Comparison of ENCODE assay signal across 15 cellular contexts in the genomic region with DNA sequence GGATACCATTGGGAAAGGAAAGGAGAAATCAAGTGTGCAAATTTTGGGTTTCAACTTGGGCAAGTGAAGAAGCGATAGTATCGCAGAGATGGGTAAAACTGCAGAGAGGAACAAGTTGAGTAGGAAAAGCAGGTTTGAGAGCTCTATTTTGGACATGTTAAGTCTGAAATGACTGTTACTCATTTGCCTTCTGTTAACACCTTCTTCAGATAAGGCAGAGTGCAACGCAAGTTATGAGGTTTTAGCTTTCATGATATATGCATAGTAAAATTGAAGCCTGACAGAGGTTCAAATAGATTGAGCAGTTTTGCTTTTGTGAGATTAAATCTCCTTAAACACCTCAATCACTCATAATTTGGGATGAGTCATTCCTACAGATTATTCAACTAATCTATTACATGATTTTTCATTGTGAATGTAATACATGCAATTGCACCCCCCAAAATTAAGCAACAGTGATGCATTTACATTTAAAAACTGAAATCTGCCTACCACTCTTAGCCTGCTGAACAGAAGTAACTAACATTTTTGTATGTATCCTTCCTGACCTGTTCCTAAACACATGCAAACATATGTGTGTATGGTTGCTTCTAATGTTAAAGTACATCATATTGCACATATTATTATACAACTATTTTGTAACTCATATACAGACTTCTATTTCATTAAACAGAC.
A peak's percentile ranks its signal among the peaks of the same experiment; 100 is the strongest.
DNase-seq lines count a peak whose midpoint lies in the region; ATAC-seq and TF ChIP-seq lines count a peak whose summit lies in the region.
"Had no signal": no experiment of that assay in that cellular context is flagged by ENCODE, and none has a peak within 500 bp of the region (broad histone marks: within the 10 kb centered on the region; RNA-seq: fewer than 3 reads in every experiment).

No MANE protein-coding gene starts in this region.

- no peak overlapping the region for H3K4me3 Mint-ChIP-seq in activated T-cell treated with anti-CD3 and anti-CD28 coated beads, Interleukin-2, amount 50 U/mL, for 24 hours
- no peak overlapping the region for H3K4me3 Mint-ChIP-seq in stimulated activated naive CD8-positive, alpha-beta T cell treated with anti-CD3 and anti-CD28 coated beads, Interleukin-15, Interleukin-2, amounts not matched to agents 100 ng/mL and 50 ng/mL, for 24 hours
- H3K4me3 Mint-ChIP-seq: neural crest cell had no signal

- no peak for DNase-seq in activated T-cell treated with anti-CD3 and anti-CD28 coated beads, Interleukin-2, amount 50 U/mL, for 24 hours
- DNase-seq in activated T-cell treated with anti-CD3 and anti-CD28 coated beads, Interleukin-2, amount 50 U/mL, for 1 hour, result no peak
- DNase-seq in NCI-H187 (lab: John Stamatoyannopoulos, UW), result no peak
- DNase-seq in effector memory CD4-positive, alpha-beta T cell, result no peak
- no peak for DNase-seq in left lung
- DNase-seq: DMS79 treated with DMSO at 0.1 percent for 48 hours; esophagus squamous epithelium; NCI-H2081 treated with DMSO at 0.1 percent for 48 hours; Right ventricle myocardium superior; stimulated activated CD4-positive, alpha-beta T cell treated with anti-CD3 and anti-CD28 coated beads, Interleukin-4, amount 100 ng/mL, for 1 hour; thyroid gland had no signal

- peaks cover 14% of the 10 kb centered on the region for H3K9me3 Mint-ChIP-seq in activated T-cell treated with anti-CD3 and anti-CD28 coated beads, Interleukin-2, amount 50 U/mL, for 24 hours
- peaks cover 19% of the 10 kb centered on the region for H3K9me3 Mint-ChIP-seq in stimulated activated naive CD8-positive, alpha-beta T cell treated with anti-CD3 and anti-CD28 coated beads, Interleukin-15, Interleukin-2, amounts not matched to agents 100 ng/mL and 50 ng/mL, for 24 hours

- no peak overlapping the region for H3K27ac ChIP-seq in effector memory CD4-positive, alpha-beta T cell (ENCODE audit: insufficient read depth, low read length, poor library complexity, severe bottlenecking)
- H3K27ac ChIP-seq in left lung, result peak overlapping the region in 1 of 2 donors; percentile 10
- H3K27ac ChIP-seq: esophagus squamous epithelium, thyroid gland had no signal

- H3K4me1 ChIP-seq in effector memory CD4-positive, alpha-beta T cell (ENCODE audit: control insufficient read depth, insufficient read depth, low read length, poor library complexity, severe bottlenecking), result no peaks in the 10 kb centered on the region
- H3K4me1 ChIP-seq in left lung, result peaks cover 8 to 9% of the 10 kb centered on the region in 2 donors
- H3K4me1 ChIP-seq: thyroid gland had no signal

- no peaks in the 10 kb centered on the region for H3K9me3 ChIP-seq in effector memory CD4-positive, alpha-beta T cell (ENCODE audit: control insufficient read depth, low read length)
- H3K9me3 ChIP-seq in left lung, result no peaks in the 10 kb centered on the region
- H3K9me3 ChIP-seq: esophagus squamous epithelium, thyroid gland had no signal

- H3K36me3 ChIP-seq in effector memory CD4-positive, alpha-beta T cell (ENCODE audit: control insufficient read depth, insufficient read depth, low read length), result peaks cover 42% of the 10 kb centered on the region
- H3K36me3 ChIP-seq in left lung, result no peaks in the 10 kb centered on the region
- H3K36me3 ChIP-seq: esophagus squamous epithelium, thyroid gland had no signal

- H3K27ac Mint-ChIP-seq in activated T-cell treated with anti-CD3 and anti-CD28 coated beads, Interleukin-2, amount 50 U/mL, for 24 hours, result peak overlapping the region; percentile 87
- peak overlapping the region; percentile 59 for H3K27ac Mint-ChIP-seq in stimulated activated naive CD8-positive, alpha-beta T cell treated with anti-CD3 and anti-CD28 coated beads, Interleukin-15, Interleukin-2, amounts not matched to agents 100 ng/mL and 50 ng/mL, for 24 hours

- no peak for TF ChIP-seq CTCF in left lung (IDR thresholded peaks at IDR 0.05)

- ATAC-seq in HG02642 (IDR thresholded peaks at IDR 0.05; ENCODE audit: poor library complexity, unreplicated experiment) (peak; percentile 66), HG03575 (IDR thresholded peaks at IDR 0.05; ENCODE audit: extremely low read depth, insufficient number of reproducible peaks, low FRiP score, unreplicated experiment) (peak; percentile 69), left lung (no peak)

- no peak overlapping the region for H3K4me3 ChIP-seq in effector memory CD4-positive, alpha-beta T cell (ENCODE audit: insufficient read depth, low read depth, low read length, poor library complexity, severe bottlenecking)
- H3K4me3 ChIP-seq in left lung, result no peak overlapping the region
- H3K4me3 ChIP-seq: esophagus squamous epithelium, thyroid gland had no signal

- H3K4me1 Mint-ChIP-seq in activated T-cell treated with anti-CD3 and anti-CD28 coated beads, Interleukin-2, amount 50 U/mL, for 24 hours (ENCODE audit: low read depth), result peaks cover 51% of the 10 kb centered on the region
- peaks cover 36% of the 10 kb centered on the region for H3K4me1 Mint-ChIP-seq in stimulated activated naive CD8-positive, alpha-beta T cell treated with anti-CD3 and anti-CD28 coated beads, Interleukin-15, Interleukin-2, amounts not matched to agents 100 ng/mL and 50 ng/mL, for 24 hours (ENCODE audit: low read depth)
- H3K4me1 Mint-ChIP-seq: neural crest cell had no signal

- peaks cover 88% of the 10 kb centered on the region for H3K36me3 Mint-ChIP-seq in activated T-cell treated with anti-CD3 and anti-CD28 coated beads, Interleukin-2, amount 50 U/mL, for 24 hours (ENCODE audit: low read depth)
- peaks cover 73% of the 10 kb centered on the region for H3K36me3 Mint-ChIP-seq in stimulated activated naive CD8-positive, alpha-beta T cell treated with anti-CD3 and anti-CD28 coated beads, Interleukin-15, Interleukin-2, amounts not matched to agents 100 ng/mL and 50 ng/mL, for 24 hours (ENCODE audit: low read depth)

- H3K27me3 Mint-ChIP-seq in activated T-cell treated with anti-CD3 and anti-CD28 coated beads, Interleukin-2, amount 50 U/mL, for 24 hours, result no peaks in the 10 kb centered on the region
- no peaks in the 10 kb centered on the region for H3K27me3 Mint-ChIP-seq in stimulated activated naive CD8-positive, alpha-beta T cell treated with anti-CD3 and anti-CD28 coated beads, Interleukin-15, Interleukin-2, amounts not matched to agents 100 ng/mL and 50 ng/mL, for 24 hours

- no peaks in the 10 kb centered on the region for H3K27me3 ChIP-seq in effector memory CD4-positive, alpha-beta T cell (replicated peaks; ENCODE audit: control insufficient read depth, insufficient read depth, low read length, poor library complexity, severe bottlenecking)
- H3K27me3 ChIP-seq in left lung, result no peaks in the 10 kb centered on the region
- H3K27me3 ChIP-seq: esophagus squamous epithelium, thyroid gland had no signal

- intact Hi-C loops in left lung (cut with DNase I), result no loop called here
